In the genomic region with DNA sequence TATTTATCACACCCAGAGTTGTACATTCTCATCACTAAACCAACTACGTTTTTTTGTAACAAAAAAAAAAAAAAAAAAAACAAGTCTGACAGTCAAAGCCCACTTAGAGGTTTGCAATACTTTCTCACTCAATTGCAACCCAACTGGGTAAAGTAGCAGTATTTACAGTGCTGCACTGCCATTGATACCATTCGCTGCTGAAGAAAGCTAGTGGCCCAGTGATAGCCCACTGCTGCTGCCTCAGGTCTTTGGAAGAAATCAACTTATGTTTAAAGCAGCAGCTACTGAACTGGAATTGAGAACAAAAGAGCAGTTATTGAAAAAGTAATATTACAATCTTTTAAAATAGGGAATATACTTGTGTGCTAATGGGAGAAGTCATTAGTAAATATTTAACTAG, we compare ENCODE assay signal across 8 cellular contexts. TPM values are rescaled to one million over a fixed set of nuclear protein-coding genes. Genes with fewer than 3 reads are reported as not detected.
DNase-seq lines count a peak whose midpoint lies in the region; ATAC-seq and TF ChIP-seq lines count a peak whose summit lies in the region.

No MANE protein-coding gene starts in this region.

- H3K27me3 Mint-ChIP-seq in activated T-cell treated with anti-CD3 and anti-CD28 coated beads, Interleukin-2, amount 50 U/mL, for 4 hours (ENCODE audit: low read depth), result no peaks in the 10 kb centered on the region
- peaks cover 1% of the 10 kb centered on the region for H3K27me3 Mint-ChIP-seq in activated naive CD8-positive, alpha-beta T cell treated with anti-CD3 and anti-CD28 coated beads, Interleukin-2, amount 50 U/mL, for 24 hours

- TF ChIP-seq CTCF in left lung (IDR thresholded peaks at IDR 0.05), result no peak
- no peak for TF ChIP-seq CTCF in transverse colon (IDR thresholded peaks at IDR 0.05)

- no peaks in the 10 kb centered on the region for H3K9me3 ChIP-seq in left lung
- H3K9me3 ChIP-seq in transverse colon, result no peaks in the 10 kb centered on the region

- peak overlapping the region; percentile 99 for H3K4me3 Mint-ChIP-seq in activated T-cell treated with anti-CD3 and anti-CD28 coated beads, Interleukin-2, amount 50 U/mL, for 4 hours
- H3K4me3 Mint-ChIP-seq in activated naive CD8-positive, alpha-beta T cell treated with anti-CD3 and anti-CD28 coated beads, Interleukin-2, amount 50 U/mL, for 24 hours, result peak overlapping the region; percentile 99

- TF ChIP-seq EP300 in transverse colon (IDR thresholded peaks at IDR 0.05; ENCODE audit: low read depth), result no peak

- peak overlapping the region; percentile 75 for H3K27ac Mint-ChIP-seq in activated naive CD8-positive, alpha-beta T cell treated with anti-CD3 and anti-CD28 coated beads, Interleukin-2, amount 50 U/mL, for 24 hours

- peak overlapping the region; percentile 95 to 98 for H3K4me3 ChIP-seq in left lung
- peak overlapping the region in 3 of 4 donors; percentile 93 to 100 (median 99) for H3K4me3 ChIP-seq in transverse colon

- H3K27ac ChIP-seq in left lung, result peak overlapping the region; percentile 100
- H3K27ac ChIP-seq in transverse colon, result peak overlapping the region; percentile 100

- H3K27me3 ChIP-seq in left lung (no peaks in the 10 kb centered on the region), transverse colon (no peaks in the 10 kb centered on the region)

- peaks cover 32 to 66% of the 10 kb centered on the region in 2 donors for H3K4me1 ChIP-seq in left lung
- H3K4me1 ChIP-seq in transverse colon, result peaks cover 21 to 63% (median 39%) of the 10 kb centered on the region in 4 donors

- WGBS in transverse colon (ENCODE audit: low coverage in 1 of 2), 2 donors, result 0% methylated on average over 2 of the region's 2 CpGs

- ATAC-seq in activated T-cell treated with anti-CD3 and anti-CD28 coated beads, Interleukin-2, amount 50 U/mL, for 4 hours, result no peak
- no peak for ATAC-seq in activated naive CD8-positive, alpha-beta T cell treated with anti-CD3 and anti-CD28 coated beads, Interleukin-2, amount 50 U/mL, for 24 hours
- no peak for ATAC-seq in left lung

- H3K9me3 Mint-ChIP-seq in activated T-cell treated with anti-CD3 and anti-CD28 coated beads, Interleukin-2, amount 50 U/mL, for 4 hours, result no peaks in the 10 kb centered on the region
- H3K9me3 Mint-ChIP-seq in activated naive CD8-positive, alpha-beta T cell treated with anti-CD3 and anti-CD28 coated beads, Interleukin-2, amount 50 U/mL, for 24 hours, result no peaks in the 10 kb centered on the region

- no peak for TF ChIP-seq POLR2A in transverse colon (IDR thresholded peaks at IDR 0.05)

- intact Hi-C loops in left lung (cut with DNase I) (loop anchor here in 1 of 2 donors (10.0 kb wide), 1 partner anchor 103 kb away; a partner anchor contains a TSS), transverse colon (cut with DNase I; ENCODE audit: low total_unique reads) (loop anchor here (2.0 to 5.0 kb wide), 3 partner anchors 27 to 409 kb away; a partner anchor contains a TSS)

- in situ Hi-C loops in transverse colon (cut with MboI; ENCODE audit: low pct_ligation_motif_present in 1 of 4, low pct_unique_long_range_greater_than_20kb in 1 of 4, low sequenced_read_pairs in 3 of 4), result loop anchor here in 2 of 4 donors (5.0 to 10.0 kb wide), 2 partner anchors 103 to 106 kb away; a partner anchor contains a TSS

- no peak for DNase-seq in activated T-cell treated with anti-CD3 and anti-CD28 coated beads, Interleukin-2, amount 50 U/mL, for 4 hours
- no peak for DNase-seq in activated T-cell treated with anti-CD3 and anti-CD28 coated beads, Interleukin-2, amount 50 U/mL, for 1 hour
- DNase-seq in activated naive CD8-positive, alpha-beta T cell treated with anti-CD3 and anti-CD28 coated beads, Interleukin-2, amount 50 U/mL, for 24 hours, result no peak
- DNase-seq in left lung, result no peak
- DNase-seq in transverse colon, result no peak
- no peak for DNase-seq in putamen (ENCODE audit: low spot score)
- DNase-seq in cerebellar cortex (ENCODE audit: low spot score), result no peak
- DNase-seq in SKM-1 (lab: John Stamatoyannopoulos, UW; ENCODE audit: unreplicated experiment), result no peak

- peaks cover 0 to 53% of the 10 kb centered on the region in 2 donors for H3K36me3 ChIP-seq in left lung
- H3K36me3 ChIP-seq in transverse colon, result peaks cover 0 to 42% (median 19%) of the 10 kb centered on the region in 4 donors

- peaks cover 63% of the 10 kb centered on the region for H3K4me1 Mint-ChIP-seq in activated T-cell treated with anti-CD3 and anti-CD28 coated beads, Interleukin-2, amount 50 U/mL, for 4 hours (ENCODE audit: low read depth)
- peaks cover 69% of the 10 kb centered on the region for H3K4me1 Mint-ChIP-seq in activated naive CD8-positive, alpha-beta T cell treated with anti-CD3 and anti-CD28 coated beads, Interleukin-2, amount 50 U/mL, for 24 hours

- H3K36me3 Mint-ChIP-seq in activated T-cell treated with anti-CD3 and anti-CD28 coated beads, Interleukin-2, amount 50 U/mL, for 4 hours (ENCODE audit: insufficient read depth), result peaks cover 51% of the 10 kb centered on the region
- H3K36me3 Mint-ChIP-seq in activated naive CD8-positive, alpha-beta T cell treated with anti-CD3 and anti-CD28 coated beads, Interleukin-2, amount 50 U/mL, for 24 hours (ENCODE audit: low read depth), result peaks cover 66% of the 10 kb centered on the region

RNA-seq across cellular contexts. Expression of a gene that starts 2.7 kb away (rescaled TPM):
- 100 to 1,000 TPM; 606 to 649 (median 640) TPM for total RNA-seq in activated T-cell treated with anti-CD3 and anti-CD28 coated beads, Interleukin-2, amount 50 U/mL, for 4 hours
- total RNA-seq in left lung, result 100 to 1,000 TPM; 248 to 263 TPM
- 100 to 1,000 TPM; 223 to 364 (median 237) TPM for total RNA-seq in transverse colon

RNA-seq across cellular contexts. Expression of a gene that starts 26.2 kb away (rescaled TPM):
- 10 to 100 TPM; 50.7 to 54.1 (median 53.7) TPM for total RNA-seq in activated T-cell treated with anti-CD3 and anti-CD28 coated beads, Interleukin-2, amount 50 U/mL, for 4 hours
- 10 to 100 TPM; 27.1 to 31.4 TPM for total RNA-seq in left lung
- 10 to 100 TPM in 3 of 4 donors, 1 to 10 TPM in 1; 6.0 to 41.3 (median 32.3) TPM for total RNA-seq in transverse colon
